8 cellular contexts compared by ENCODE assay signal in genomic region chr10:97849491-97850402, GRCh38. TPM values are rescaled to one million over a fixed set of nuclear protein-coding genes. Genes with fewer than 3 reads are reported as not detected.
DNase-seq lines count a peak whose midpoint lies in the region; ATAC-seq and TF ChIP-seq lines count a peak whose summit lies in the region.

TSS of gene GOLGA7B (plus strand) at chr10:97849843. CDS start at chr10:97850304, 461 bp downstream.

- no peaks in the 10 kb centered on the region for H3K9me3 Mint-ChIP-seq in stimulated activated effector memory CD8-positive, alpha-beta T cell treated with anti-CD3 and anti-CD28 coated beads, Interleukin-12 subunit alpha, Interleukin-12 subunit beta, amount 100 ng/mL, for 72 hours

- H3K4me1 Mint-ChIP-seq in stimulated activated effector memory CD8-positive, alpha-beta T cell treated with anti-CD3 and anti-CD28 coated beads, Interleukin-12 subunit alpha, Interleukin-12 subunit beta, amount 100 ng/mL, for 72 hours, result peaks cover 43% of the 10 kb centered on the region

- H3K4me3 ChIP-seq in A673 (ENCODE audit: low read depth, low read length, poor library complexity, severe bottlenecking), result peak within 1 kb of the TSS; percentile 54
- peak within 1 kb of the TSS; percentile 75 for H3K4me3 ChIP-seq in effector memory CD4-positive, alpha-beta T cell (ENCODE audit: insufficient read depth, low read depth, low read length, poor library complexity, severe bottlenecking)
- peak within 1 kb of the TSS; percentile 26 for H3K4me3 ChIP-seq in mucosa of descending colon

- H3K27me3 ChIP-seq in A673 (replicated peaks; ENCODE audit: insufficient read depth, low read depth, low read length, poor library complexity), result no peaks in the 10 kb centered on the region
- no peaks in the 10 kb centered on the region for H3K27me3 ChIP-seq in effector memory CD4-positive, alpha-beta T cell (replicated peaks; ENCODE audit: control insufficient read depth, insufficient read depth, low read length, poor library complexity, severe bottlenecking)

- peak; percentile 62 for ATAC-seq in GM18907 (IDR thresholded peaks at IDR 0.05; ENCODE audit: unreplicated experiment)
- ATAC-seq in mucosa of descending colon, result peak; percentile 85
- peak; percentile 87 for ATAC-seq in stimulated activated effector memory CD8-positive, alpha-beta T cell treated with anti-CD3 and anti-CD28 coated beads, Interleukin-12 subunit alpha, Interleukin-12 subunit beta, amount 100 ng/mL, for 72 hours
- no peak for ATAC-seq in HG03378 (IDR thresholded peaks at IDR 0.05; ENCODE audit: unreplicated experiment)

- DNase-seq in A673 (ENCODE audit: low spot score), result peak; percentile 39
- peak; percentile 79 for DNase-seq in NCI-H146 (lab: John Stamatoyannopoulos, UW)
- DNase-seq in activated CD4-positive, alpha-beta T cell treated with anti-CD3 and anti-CD28 coated beads, Interleukin-2, amount 50 U/mL, for 48 hours, result peak; percentile 69
- DNase-seq in effector memory CD4-positive, alpha-beta T cell, result peak; percentile 34 to 52 (median 51)
- DNase-seq in mucosa of descending colon, result peak; percentile 52 to 69 (median 67)
- peak; percentile 54 to 84 for DNase-seq in stimulated activated effector memory CD8-positive, alpha-beta T cell treated with anti-CD3 and anti-CD28 coated beads, Interleukin-12 subunit alpha, Interleukin-12 subunit beta, amount 100 ng/mL, for 72 hours (ENCODE audit: low spot score in 2 of 2)

- H3K27ac Mint-ChIP-seq in stimulated activated effector memory CD8-positive, alpha-beta T cell treated with anti-CD3 and anti-CD28 coated beads, Interleukin-12 subunit alpha, Interleukin-12 subunit beta, amount 100 ng/mL, for 72 hours, result peak within 1 kb of the TSS; percentile 61

- peak within 1 kb of the TSS; percentile 83 for H3K4me3 Mint-ChIP-seq in stimulated activated effector memory CD8-positive, alpha-beta T cell treated with anti-CD3 and anti-CD28 coated beads, Interleukin-12 subunit alpha, Interleukin-12 subunit beta, amount 100 ng/mL, for 72 hours

- H3K9me3 ChIP-seq in A673 (ENCODE audit: low read depth, low read length, poor library complexity, severe bottlenecking) (no peaks in the 10 kb centered on the region), mucosa of descending colon (no peaks in the 10 kb centered on the region)
- H3K9me3 ChIP-seq in effector memory CD4-positive, alpha-beta T cell (ENCODE audit: control insufficient read depth, low read length), result no peaks in the 10 kb centered on the region

- POLR2A ChIA-PET in A673 (lab: Charles Lee; ENCODE audit: low non-redundant PET), result no interaction called here

- no peaks in the 10 kb centered on the region for H3K4me1 ChIP-seq in A673 (ENCODE audit: insufficient read depth, low read length, poor library complexity, severe bottlenecking)
- H3K4me1 ChIP-seq in effector memory CD4-positive, alpha-beta T cell (ENCODE audit: control insufficient read depth, insufficient read depth, low read length, poor library complexity, severe bottlenecking), result peaks cover 29% of the 10 kb centered on the region
- H3K4me1 ChIP-seq in mucosa of descending colon (ENCODE audit: low read depth), result peaks cover 4% of the 10 kb centered on the region

- intact Hi-C loops in A673 (cut with micrococcal nuclease; ENCODE audit: unreplicated experiment) (no loop called here), mucosa of descending colon (cut with DNase I, micrococcal nuclease) (no loop called here)

- no peaks in the 10 kb centered on the region for H3K36me3 ChIP-seq in A673 (ENCODE audit: insufficient read depth, low read length, poor library complexity, severe bottlenecking)
- H3K36me3 ChIP-seq in effector memory CD4-positive, alpha-beta T cell (ENCODE audit: control insufficient read depth, insufficient read depth, low read length), result no peaks in the 10 kb centered on the region
- no peaks in the 10 kb centered on the region for H3K36me3 ChIP-seq in mucosa of descending colon (ENCODE audit: low read depth)

- peaks cover 6% of the 10 kb centered on the region for H3K36me3 Mint-ChIP-seq in stimulated activated effector memory CD8-positive, alpha-beta T cell treated with anti-CD3 and anti-CD28 coated beads, Interleukin-12 subunit alpha, Interleukin-12 subunit beta, amount 100 ng/mL, for 72 hours

- H3K27ac ChIP-seq in A673 (ENCODE audit: low read depth, low read length, poor library complexity, severe bottlenecking), result no peak within 1 kb of the TSS
- H3K27ac ChIP-seq in effector memory CD4-positive, alpha-beta T cell (ENCODE audit: insufficient read depth, low read length, poor library complexity, severe bottlenecking), result peak within 1 kb of the TSS; percentile 53

- no peak for TF ChIP-seq CTCF in A673 (conservative IDR thresholded peaks at IDR 0.05; ENCODE audit: low read depth, low read length)
- no peak for TF ChIP-seq CTCF in mucosa of descending colon (IDR thresholded peaks at IDR 0.05)

- no TSS peak for BruUV-seq in A673 (replicated peaks; lab: Mats Ljungman, UMichigan)

- CTCF ChIA-PET in A673 (lab: Charles Lee), result interaction anchor here (0.6 kb wide), 1 partner anchor 71 kb away, joined by 4 read pairs; no protein-coding TSS in a partner anchor

RNA-seq across cellular contexts. Expression of gene GOLGA7B, which starts in this region (rescaled TPM):
- total RNA-seq in A673 (2021) (0.63 and 0.64 TPM in 2 replicates), mucosa of descending colon (under 1 TPM; 0.29 to 0.92 (median 0.63) TPM)

Comparison
In these comparisons a context has a peak if more than half of its experiments do, and no peak if none do; other contexts are left out.
1. Peak in DNase-seq and H3K4me3 ChIP-seq in A673; RNA of the gene not detected or under 1 TPM.
2. Peak in DNase-seq, ATAC-seq and H3K4me3 ChIP-seq in mucosa of descending colon; RNA of the gene not detected or under 1 TPM.